Comparison of ENCODE assay signal across 1 cellular context in the genomic region with DNA sequence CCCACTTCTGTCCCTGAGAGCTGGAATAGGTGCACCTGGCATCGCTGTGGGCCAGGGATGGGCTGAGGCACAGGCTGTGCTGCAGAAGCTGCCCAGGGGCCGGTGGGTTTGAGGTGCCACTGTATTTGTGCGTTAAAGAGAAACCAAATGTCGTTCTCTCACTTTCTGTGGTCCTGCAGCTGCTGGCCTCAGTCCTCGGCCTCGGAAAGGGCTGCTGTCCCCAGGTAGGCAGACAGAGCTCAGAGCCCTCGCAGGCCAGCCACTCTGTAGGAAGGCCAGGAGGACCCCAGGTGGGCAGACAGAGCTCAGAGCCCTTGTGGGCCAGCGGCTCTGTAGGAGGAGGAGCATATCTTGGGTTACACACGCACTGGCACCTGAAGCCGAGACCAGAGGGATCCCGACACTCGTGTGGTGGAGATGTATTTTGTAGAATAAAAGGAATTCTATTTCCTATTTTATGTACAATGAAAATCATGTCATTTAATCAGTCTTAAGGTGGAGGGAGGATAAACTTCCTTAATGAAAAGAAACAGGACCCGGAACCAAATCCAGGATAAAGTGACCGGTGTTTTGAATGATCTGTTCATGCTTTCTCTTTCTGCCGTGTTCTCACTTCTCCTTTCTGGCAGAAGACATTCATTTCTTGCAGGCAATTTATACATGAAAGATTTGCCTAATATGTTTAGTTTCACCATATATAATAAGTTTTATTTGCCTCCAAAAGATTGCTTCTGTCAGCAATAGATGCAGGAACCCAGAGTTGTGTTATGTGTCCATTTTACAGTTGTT.
TF ChIP-seq lines count a peak whose summit lies in the region.

No MANE protein-coding gene starts in this region.

TF ChIP-seq in GM12878, 131 proteins besides CTCF, POLR2A, EP300 and RAD21 (continued from another document):
- TF ChIP-seq, protein P1, sequence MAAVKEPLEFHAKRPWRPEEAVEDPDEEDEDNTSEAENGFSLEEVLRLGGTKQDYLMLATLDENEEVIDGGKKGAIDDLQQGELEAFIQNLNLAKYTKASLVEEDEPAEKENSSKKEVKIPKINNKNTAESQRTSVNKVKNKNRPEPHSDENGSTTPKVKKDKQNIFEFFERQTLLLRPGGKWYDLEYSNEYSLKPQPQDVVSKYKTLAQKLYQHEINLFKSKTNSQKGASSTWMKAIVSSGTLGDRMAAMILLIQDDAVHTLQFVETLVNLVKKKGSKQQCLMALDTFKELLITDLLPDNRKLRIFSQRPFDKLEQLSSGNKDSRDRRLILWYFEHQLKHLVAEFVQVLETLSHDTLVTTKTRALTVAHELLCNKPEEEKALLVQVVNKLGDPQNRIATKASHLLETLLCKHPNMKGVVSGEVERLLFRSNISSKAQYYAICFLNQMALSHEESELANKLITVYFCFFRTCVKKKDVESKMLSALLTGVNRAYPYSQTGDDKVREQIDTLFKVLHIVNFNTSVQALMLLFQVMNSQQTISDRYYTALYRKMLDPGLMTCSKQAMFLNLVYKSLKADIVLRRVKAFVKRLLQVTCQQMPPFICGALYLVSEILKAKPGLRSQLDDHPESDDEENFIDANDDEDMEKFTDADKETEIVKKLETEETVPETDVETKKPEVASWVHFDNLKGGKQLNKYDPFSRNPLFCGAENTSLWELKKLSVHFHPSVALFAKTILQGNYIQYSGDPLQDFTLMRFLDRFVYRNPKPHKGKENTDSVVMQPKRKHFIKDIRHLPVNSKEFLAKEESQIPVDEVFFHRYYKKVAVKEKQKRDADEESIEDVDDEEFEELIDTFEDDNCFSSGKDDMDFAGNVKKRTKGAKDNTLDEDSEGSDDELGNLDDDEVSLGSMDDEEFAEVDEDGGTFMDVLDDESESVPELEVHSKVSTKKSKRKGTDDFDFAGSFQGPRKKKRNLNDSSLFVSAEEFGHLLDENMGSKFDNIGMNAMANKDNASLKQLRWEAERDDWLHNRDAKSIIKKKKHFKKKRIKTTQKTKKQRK (IDR thresholded peaks at IDR 0.05; ENCODE audit: low read depth, low read length), result no peak
- TF ChIP-seq, protein P2, sequence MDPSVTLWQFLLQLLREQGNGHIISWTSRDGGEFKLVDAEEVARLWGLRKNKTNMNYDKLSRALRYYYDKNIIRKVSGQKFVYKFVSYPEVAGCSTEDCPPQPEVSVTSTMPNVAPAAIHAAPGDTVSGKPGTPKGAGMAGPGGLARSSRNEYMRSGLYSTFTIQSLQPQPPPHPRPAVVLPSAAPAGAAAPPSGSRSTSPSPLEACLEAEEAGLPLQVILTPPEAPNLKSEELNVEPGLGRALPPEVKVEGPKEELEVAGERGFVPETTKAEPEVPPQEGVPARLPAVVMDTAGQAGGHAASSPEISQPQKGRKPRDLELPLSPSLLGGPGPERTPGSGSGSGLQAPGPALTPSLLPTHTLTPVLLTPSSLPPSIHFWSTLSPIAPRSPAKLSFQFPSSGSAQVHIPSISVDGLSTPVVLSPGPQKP (IDR thresholded peaks at IDR 0.05; ENCODE audit: low read depth, low read length), result no peak
- peak; percentile 27 to 50; a peak in 2 of 4 replicates for TF ChIP-seq BHLHE40 (IDR thresholded peaks at IDR 0.05; ENCODE audit: borderline replicate concordance in 1 of 2, low read depth in 2 of 2, low read length in 1 of 2)
- no peak; the same call in 1 of the 2 replicates for TF ChIP-seq TCF12 (IDR thresholded peaks at IDR 0.05; ENCODE audit: low read depth, low read length)
- peak; percentile 81; the same call in 1 of the 2 replicates for TF ChIP-seq NFIC (IDR thresholded peaks at IDR 0.05; ENCODE audit: low read depth, low read length)
- TF ChIP-seq, protein P3, sequence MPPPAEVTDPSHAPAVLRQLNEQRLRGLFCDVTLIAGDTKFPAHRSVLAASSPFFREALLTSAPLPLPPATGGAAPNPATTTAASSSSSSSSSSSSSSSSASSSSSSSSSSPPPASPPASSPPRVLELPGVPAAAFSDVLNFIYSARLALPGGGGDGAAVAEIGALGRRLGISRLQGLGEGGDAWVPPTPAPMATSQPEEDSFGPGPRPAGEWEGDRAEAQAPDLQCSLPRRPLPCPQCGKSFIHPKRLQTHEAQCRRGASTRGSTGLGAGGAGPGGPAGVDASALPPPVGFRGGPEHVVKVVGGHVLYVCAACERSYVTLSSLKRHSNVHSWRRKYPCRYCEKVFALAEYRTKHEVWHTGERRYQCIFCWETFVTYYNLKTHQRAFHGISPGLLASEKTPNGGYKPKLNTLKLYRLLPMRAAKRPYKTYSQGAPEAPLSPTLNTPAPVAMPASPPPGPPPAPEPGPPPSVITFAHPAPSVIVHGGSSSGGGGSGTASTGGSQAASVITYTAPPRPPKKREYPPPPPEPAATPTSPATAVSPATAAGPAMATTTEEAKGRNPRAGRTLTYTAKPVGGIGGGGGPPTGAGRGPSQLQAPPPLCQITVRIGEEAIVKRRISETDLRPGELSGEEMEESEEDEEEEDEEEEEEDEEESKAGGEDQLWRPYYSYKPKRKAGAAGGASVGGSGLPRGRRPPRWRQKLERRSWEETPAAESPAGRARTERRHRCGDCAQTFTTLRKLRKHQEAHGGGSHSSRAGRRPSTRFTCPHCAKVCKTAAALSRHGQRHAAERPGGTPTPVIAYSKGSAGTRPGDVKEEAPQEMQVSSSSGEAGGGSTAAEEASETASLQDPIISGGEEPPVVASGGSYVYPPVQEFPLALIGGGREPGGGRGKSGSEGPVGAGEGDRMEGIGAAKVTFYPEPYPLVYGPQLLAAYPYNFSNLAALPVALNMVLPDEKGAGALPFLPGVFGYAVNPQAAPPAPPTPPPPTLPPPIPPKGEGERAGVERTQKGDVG (CRISPR knock-in tag; IDR thresholded peaks at IDR 0.05), result no peak
- TF ChIP-seq RUNX3 (IDR thresholded peaks at IDR 0.05; ENCODE audit: low read length), result no peak
- TF ChIP-seq, protein P4, sequence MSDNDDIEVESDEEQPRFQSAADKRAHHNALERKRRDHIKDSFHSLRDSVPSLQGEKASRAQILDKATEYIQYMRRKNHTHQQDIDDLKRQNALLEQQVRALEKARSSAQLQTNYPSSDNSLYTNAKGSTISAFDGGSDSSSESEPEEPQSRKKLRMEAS (IDR thresholded peaks at IDR 0.05; ENCODE audit: low read depth, low read length), result no peak
- TF ChIP-seq SMARCA5 (IDR thresholded peaks at IDR 0.05), result no peak
- TF ChIP-seq, protein P5, sequence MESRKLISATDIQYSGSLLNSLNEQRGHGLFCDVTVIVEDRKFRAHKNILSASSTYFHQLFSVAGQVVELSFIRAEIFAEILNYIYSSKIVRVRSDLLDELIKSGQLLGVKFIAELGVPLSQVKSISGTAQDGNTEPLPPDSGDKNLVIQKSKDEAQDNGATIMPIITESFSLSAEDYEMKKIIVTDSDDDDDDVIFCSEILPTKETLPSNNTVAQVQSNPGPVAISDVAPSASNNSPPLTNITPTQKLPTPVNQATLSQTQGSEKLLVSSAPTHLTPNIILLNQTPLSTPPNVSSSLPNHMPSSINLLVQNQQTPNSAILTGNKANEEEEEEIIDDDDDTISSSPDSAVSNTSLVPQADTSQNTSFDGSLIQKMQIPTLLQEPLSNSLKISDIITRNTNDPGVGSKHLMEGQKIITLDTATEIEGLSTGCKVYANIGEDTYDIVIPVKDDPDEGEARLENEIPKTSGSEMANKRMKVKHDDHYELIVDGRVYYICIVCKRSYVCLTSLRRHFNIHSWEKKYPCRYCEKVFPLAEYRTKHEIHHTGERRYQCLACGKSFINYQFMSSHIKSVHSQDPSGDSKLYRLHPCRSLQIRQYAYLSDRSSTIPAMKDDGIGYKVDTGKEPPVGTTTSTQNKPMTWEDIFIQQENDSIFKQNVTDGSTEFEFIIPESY (IDR thresholded peaks at IDR 0.05), result no peak
- TF ChIP-seq SUZ12 (IDR thresholded peaks at IDR 0.05; ENCODE audit: unreplicated experiment), result no peak
- TF ChIP-seq CREM (IDR thresholded peaks at IDR 0.05; ENCODE audit: low read depth), result no peak
- TF ChIP-seq RFX5 (IDR thresholded peaks at IDR 0.05; ENCODE audit: low read depth, low read length), result no peak
- peak; percentile 4; the same call in 1 of the 2 replicates for TF ChIP-seq EED (IDR thresholded peaks at IDR 0.05; ENCODE audit: low read depth)
- TF ChIP-seq YBX1 (IDR thresholded peaks at IDR 0.05), result no peak
- TF ChIP-seq, protein P6, sequence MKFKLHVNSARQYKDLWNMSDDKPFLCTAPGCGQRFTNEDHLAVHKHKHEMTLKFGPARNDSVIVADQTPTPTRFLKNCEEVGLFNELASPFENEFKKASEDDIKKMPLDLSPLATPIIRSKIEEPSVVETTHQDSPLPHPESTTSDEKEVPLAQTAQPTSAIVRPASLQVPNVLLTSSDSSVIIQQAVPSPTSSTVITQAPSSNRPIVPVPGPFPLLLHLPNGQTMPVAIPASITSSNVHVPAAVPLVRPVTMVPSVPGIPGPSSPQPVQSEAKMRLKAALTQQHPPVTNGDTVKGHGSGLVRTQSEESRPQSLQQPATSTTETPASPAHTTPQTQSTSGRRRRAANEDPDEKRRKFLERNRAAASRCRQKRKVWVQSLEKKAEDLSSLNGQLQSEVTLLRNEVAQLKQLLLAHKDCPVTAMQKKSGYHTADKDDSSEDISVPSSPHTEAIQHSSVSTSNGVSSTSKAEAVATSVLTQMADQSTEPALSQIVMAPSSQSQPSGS (IDR thresholded peaks at IDR 0.05; ENCODE audit: low read length), result peak; percentile 60; the same call in 1 of the 2 replicates
- TF ChIP-seq ZNF384 (IDR thresholded peaks at IDR 0.05; ENCODE audit: borderline replicate concordance, low read depth, low read length), result no peak
- TF ChIP-seq, protein P7, sequence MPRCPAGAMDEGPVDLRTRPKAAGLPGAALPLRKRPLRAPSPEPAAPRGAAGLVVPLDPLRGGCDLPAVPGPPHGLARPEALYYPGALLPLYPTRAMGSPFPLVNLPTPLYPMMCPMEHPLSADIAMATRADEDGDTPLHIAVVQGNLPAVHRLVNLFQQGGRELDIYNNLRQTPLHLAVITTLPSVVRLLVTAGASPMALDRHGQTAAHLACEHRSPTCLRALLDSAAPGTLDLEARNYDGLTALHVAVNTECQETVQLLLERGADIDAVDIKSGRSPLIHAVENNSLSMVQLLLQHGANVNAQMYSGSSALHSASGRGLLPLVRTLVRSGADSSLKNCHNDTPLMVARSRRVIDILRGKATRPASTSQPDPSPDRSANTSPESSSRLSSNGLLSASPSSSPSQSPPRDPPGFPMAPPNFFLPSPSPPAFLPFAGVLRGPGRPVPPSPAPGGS (IDR thresholded peaks at IDR 0.05; ENCODE audit: borderline replicate concordance, insufficient read depth, low read depth, low read length, poor library complexity, severe bottlenecking), result no peak
- TF ChIP-seq, protein P8, sequence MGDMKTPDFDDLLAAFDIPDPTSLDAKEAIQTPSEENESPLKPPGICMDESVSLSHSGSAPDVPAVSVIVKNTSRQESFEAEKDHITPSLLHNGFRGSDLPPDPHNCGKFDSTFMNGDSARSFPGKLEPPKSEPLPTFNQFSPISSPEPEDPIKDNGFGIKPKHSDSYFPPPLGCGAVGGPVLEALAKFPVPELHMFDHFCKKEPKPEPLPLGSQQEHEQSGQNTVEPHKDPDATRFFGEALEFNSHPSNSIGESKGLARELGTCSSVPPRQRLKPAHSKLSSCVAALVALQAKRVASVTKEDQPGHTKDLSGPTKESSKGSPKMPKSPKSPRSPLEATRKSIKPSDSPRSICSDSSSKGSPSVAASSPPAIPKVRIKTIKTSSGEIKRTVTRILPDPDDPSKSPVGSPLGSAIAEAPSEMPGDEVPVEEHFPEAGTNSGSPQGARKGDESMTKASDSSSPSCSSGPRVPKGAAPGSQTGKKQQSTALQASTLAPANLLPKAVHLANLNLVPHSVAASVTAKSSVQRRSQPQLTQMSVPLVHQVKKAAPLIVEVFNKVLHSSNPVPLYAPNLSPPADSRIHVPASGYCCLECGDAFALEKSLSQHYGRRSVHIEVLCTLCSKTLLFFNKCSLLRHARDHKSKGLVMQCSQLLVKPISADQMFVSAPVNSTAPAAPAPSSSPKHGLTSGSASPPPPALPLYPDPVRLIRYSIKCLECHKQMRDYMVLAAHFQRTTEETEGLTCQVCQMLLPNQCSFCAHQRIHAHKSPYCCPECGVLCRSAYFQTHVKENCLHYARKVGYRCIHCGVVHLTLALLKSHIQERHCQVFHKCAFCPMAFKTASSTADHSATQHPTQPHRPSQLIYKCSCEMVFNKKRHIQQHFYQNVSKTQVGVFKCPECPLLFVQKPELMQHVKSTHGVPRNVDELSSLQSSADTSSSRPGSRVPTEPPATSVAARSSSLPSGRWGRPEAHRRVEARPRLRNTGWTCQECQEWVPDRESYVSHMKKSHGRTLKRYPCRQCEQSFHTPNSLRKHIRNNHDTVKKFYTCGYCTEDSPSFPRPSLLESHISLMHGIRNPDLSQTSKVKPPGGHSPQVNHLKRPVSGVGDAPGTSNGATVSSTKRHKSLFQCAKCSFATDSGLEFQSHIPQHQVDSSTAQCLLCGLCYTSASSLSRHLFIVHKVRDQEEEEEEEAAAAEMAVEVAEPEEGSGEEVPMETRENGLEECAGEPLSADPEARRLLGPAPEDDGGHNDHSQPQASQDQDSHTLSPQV (IDR thresholded peaks at IDR 0.05), result 0 out of 2 replicates have a peak, but pooled peaks have one; percentile 28
- peak; percentile 83 for TF ChIP-seq MTA2 (IDR thresholded peaks at IDR 0.05; ENCODE audit: low read depth)
- TF ChIP-seq NRF1 (conservative IDR thresholded peaks at IDR 0.05; ENCODE audit: low read depth, low read length), result no peak
- no peak for TF ChIP-seq CBX5 (IDR thresholded peaks at IDR 0.05; ENCODE audit: low read depth)
- TF ChIP-seq EZH2 (IDR thresholded peaks at IDR 0.05; ENCODE audit: borderline replicate concordance, control insufficient read depth, low read depth, low read length), result no peak
- TF ChIP-seq, protein P9, sequence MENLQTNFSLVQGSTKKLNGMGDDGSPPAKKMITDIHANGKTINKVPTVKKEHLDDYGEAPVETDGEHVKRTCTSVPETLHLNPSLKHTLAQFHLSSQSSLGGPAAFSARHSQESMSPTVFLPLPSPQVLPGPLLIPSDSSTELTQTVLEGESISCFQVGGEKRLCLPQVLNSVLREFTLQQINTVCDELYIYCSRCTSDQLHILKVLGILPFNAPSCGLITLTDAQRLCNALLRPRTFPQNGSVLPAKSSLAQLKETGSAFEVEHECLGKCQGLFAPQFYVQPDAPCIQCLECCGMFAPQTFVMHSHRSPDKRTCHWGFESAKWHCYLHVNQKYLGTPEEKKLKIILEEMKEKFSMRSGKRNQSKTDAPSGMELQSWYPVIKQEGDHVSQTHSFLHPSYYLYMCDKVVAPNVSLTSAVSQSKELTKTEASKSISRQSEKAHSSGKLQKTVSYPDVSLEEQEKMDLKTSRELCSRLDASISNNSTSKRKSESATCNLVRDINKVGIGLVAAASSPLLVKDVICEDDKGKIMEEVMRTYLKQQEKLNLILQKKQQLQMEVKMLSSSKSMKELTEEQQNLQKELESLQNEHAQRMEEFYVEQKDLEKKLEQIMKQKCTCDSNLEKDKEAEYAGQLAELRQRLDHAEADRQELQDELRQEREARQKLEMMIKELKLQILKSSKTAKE (IDR thresholded peaks at IDR 0.05; ENCODE audit: low read depth, poor library complexity, severe bottlenecking), result no peak
- no peak for TF ChIP-seq TARDBP (IDR thresholded peaks at IDR 0.05; ENCODE audit: borderline replicate concordance)
- no peak for TF ChIP-seq HDAC6 (IDR thresholded peaks at IDR 0.05; ENCODE audit: unreplicated experiment)
- no peak for TF ChIP-seq PML (IDR thresholded peaks at IDR 0.05; ENCODE audit: low read length)
